ENCODE assay signal across 24 cellular contexts in the genomic region with DNA sequence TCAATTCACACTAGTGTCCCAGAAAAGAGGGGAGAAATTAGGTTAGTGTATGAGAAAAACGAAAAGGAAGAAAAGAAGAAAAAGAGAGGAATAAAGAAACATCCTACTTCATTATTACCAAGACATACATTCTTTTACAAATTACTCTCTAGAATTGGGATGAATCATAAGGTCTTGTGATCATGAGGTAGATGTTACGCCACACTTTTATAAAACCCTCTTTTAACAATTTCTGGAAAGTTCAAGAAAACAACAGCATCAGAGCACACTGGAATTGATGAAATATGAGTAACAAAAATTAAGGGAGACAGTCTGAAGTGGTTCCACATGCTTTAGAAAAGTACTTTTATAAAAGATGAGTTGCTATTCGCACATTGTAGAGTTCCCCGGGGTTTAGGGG. TPM values are rescaled to one million over a fixed set of nuclear protein-coding genes. Genes with fewer than 3 reads are reported as not detected.
DNase-seq lines count a peak whose midpoint lies in the region; ATAC-seq, FAIRE-seq and TF ChIP-seq lines count a peak whose summit lies in the region.
"Had no signal": no experiment of that assay in that cellular context is flagged by ENCODE, and none has a peak within 500 bp of the region (broad histone marks: within the 10 kb centered on the region; RNA-seq: fewer than 3 reads in every experiment).

No MANE protein-coding gene starts in this region.

- peaks cover 3% of the 10 kb centered on the region for H3K27me3 Mint-ChIP-seq in chondrocyte (ENCODE audit: low read depth)

- H3K27ac ChIP-seq in aorta (ENCODE audit: low read depth in 1 of 2, low read length in 2 of 2), result no peak overlapping the region
- H3K27ac ChIP-seq: BLaER1 had no signal

- 77 to 85% methylated on average over 4 of the region's 4 CpGs for WGBS in aorta, 2 donors

- DNase-seq in D721Med (ENCODE audit: insufficient read length, low spot score) (no peak), choroid plexus epithelial cell (ENCODE audit: low read depth) (peak; percentile 1), fibroblast of villous mesenchyme (ENCODE audit: low read depth) (peak; percentile 38), renal cortical epithelial cell (ENCODE audit: low read depth) (peak; percentile 73), chondrocyte (ENCODE audit: low spot score) (no peak), aorta (no peak), SK-N-DZ (ENCODE audit: low spot score) (no peak), posterior cingulate gyrus (no peak)
- DNase-seq: 8988T; Calu3; CD4-positive, alpha-beta memory T cell; DMS 273 treated with DMSO at 0.1 percent for 48 hours; DMS53; DND-41; EL; H9 had no signal

- peaks cover 2% of the 10 kb centered on the region for H3K9me3 Mint-ChIP-seq in chondrocyte (ENCODE audit: low read depth)
- H3K9me3 Mint-ChIP-seq: H9 had no signal

- TF ChIP-seq CTCF in D721Med (IDR thresholded peaks at IDR 0.05; ENCODE audit: insufficient read depth, missing control alignments) (no peak), choroid plexus epithelial cell (conservative IDR thresholded peaks at IDR 0.05; ENCODE audit: low read depth, low read length) (no peak), fibroblast of villous mesenchyme (IDR thresholded peaks at IDR 0.05; ENCODE audit: insufficient read depth, low read depth, low read length) (no peak), chondrocyte (IDR thresholded peaks at IDR 0.05) (no peak)

- no peaks in the 10 kb centered on the region for H3K36me3 Mint-ChIP-seq in chondrocyte (ENCODE audit: low read depth)
- H3K36me3 Mint-ChIP-seq: CD14-positive monocyte; CD4-positive, alpha-beta memory T cell had no signal

- no peak overlapping the region for H3K27ac Mint-ChIP-seq in chondrocyte (ENCODE audit: unreplicated experiment)
- H3K27ac Mint-ChIP-seq: CD4-positive, alpha-beta memory T cell; H9 had no signal

- no peaks in the 10 kb centered on the region for H3K4me1 ChIP-seq in aorta (ENCODE audit: control insufficient read depth in 1 of 2, insufficient read depth in 2 of 2, low read length in 2 of 2)
- H3K4me1 ChIP-seq: BLaER1 had no signal

- no peak overlapping the region for H3K4me3 Mint-ChIP-seq in chondrocyte (ENCODE audit: unreplicated experiment)
- H3K4me3 Mint-ChIP-seq: CD14-positive monocyte; CD4-positive, alpha-beta memory T cell; H9 had no signal

- H3K27me3 ChIP-seq in aorta (ENCODE audit: control insufficient read depth in 1 of 2, insufficient read depth in 2 of 2, low read length in 1 of 2), result no peaks in the 10 kb centered on the region
- H3K27me3 ChIP-seq: BLaER1 had no signal

- H3K4me1 Mint-ChIP-seq in chondrocyte (ENCODE audit: low read depth), result no peaks in the 10 kb centered on the region
- H3K4me1 Mint-ChIP-seq: CD14-positive monocyte; CD4-positive, alpha-beta memory T cell; H9 had no signal

- H3K36me3 ChIP-seq in aorta (ENCODE audit: control insufficient read depth in 1 of 2, insufficient read depth in 2 of 2, low read length in 1 of 2), result no peaks in the 10 kb centered on the region
- H3K36me3 ChIP-seq: BLaER1 had no signal

- H3K4me3 ChIP-seq in choroid plexus epithelial cell (ENCODE audit: low read depth, low read length), result no peak overlapping the region
- H3K4me3 ChIP-seq in fibroblast of villous mesenchyme (ENCODE audit: low read depth, low read length), result no peak overlapping the region
- H3K4me3 ChIP-seq in aorta (ENCODE audit: low read length in 2 of 2), result no peak overlapping the region
- H3K4me3 ChIP-seq: BLaER1, GM12878 had no signal

- no peaks in the 10 kb centered on the region for H3K9me3 ChIP-seq in aorta (ENCODE audit: control insufficient read depth, low read length)
- H3K9me3 ChIP-seq: BLaER1 had no signal

- peak; percentile 11 for FAIRE-seq in D721Med (lab: Jason Lieb, UNC)
- FAIRE-seq: GM12878, H1 had no signal

- no peak for ATAC-seq in aorta (ENCODE audit: low FRiP score)
- ATAC-seq: GM12878 had no signal

- intact Hi-C loops in aorta (cut with DNase I), result no loop called here
- intact Hi-C loops in posterior cingulate gyrus (cut with DNase I), result no loop called here

RNA-seq across cellular contexts. Expression of a gene that starts 32.6 kb away (rescaled TPM):
- total RNA-seq in fibroblast of villous mesenchyme (not detected in 2 replicates), renal cortical epithelial cell (0.15 TPM in 1 of 2 replicates, not detected in the other), chondrocyte (not detected in 3 replicates), aorta (not detected)
- polyA plus RNA-seq in aorta, result not detected
- polyA plus RNA-seq in SK-N-DZ (2014; cell fraction: cytosol; rRNA removed), result 24.0 and 34.6 TPM in 2 replicates
- polyA plus RNA-seq in SK-N-DZ (2014; cell fraction: nucleus; rRNA removed), result 38.7 and 77.2 TPM in 2 replicates
- total RNA-seq: A673; CD4-positive, alpha-beta memory T cell; G401; GM12878; H9; HT-29 had no signal
- polyA plus RNA-seq: AG04450; CD14-positive monocyte; CD4-positive, alpha-beta memory T cell; GM12878 had no signal

Comparison
In these comparisons a context has a peak if more than half of its experiments do, and no peak if none do; other contexts are left out.
1. DNase-seq: peak in choroid plexus epithelial cell (single experiment), fibroblast of villous mesenchyme (single experiment) and renal cortical epithelial cell (single experiment); none in D721Med (single experiment), chondrocyte (single experiment), aorta (0 of 2), SK-N-DZ (single experiment) and posterior cingulate gyrus (0 of 10).